ENCODE assay signal across 8 cellular contexts in genomic region chr1:40592107-40592773, GRCh38.
DNase-seq lines count a peak whose midpoint lies in the region; TF ChIP-seq lines count a peak whose summit lies in the region.

No MANE protein-coding gene starts in this region.

- H3K27ac ChIP-seq in Peyer's patch, result no peak overlapping the region

- intact Hi-C loops in Caco-2 (cut with micrococcal nuclease; ENCODE audit: unreplicated experiment), result loop anchor here (1.0 kb wide), 1 partner anchor 20 kb away; no protein-coding TSS in a partner anchor

- BruUV-seq in Caco-2 (replicated peaks; lab: Mats Ljungman, UMichigan), result no TSS peak

- no peak for TF ChIP-seq POLR2A in Peyer's patch (IDR thresholded peaks at IDR 0.05)

- H3K27ac Mint-ChIP-seq in Caco-2 (ENCODE audit: unreplicated experiment) (no peak overlapping the region), progenitor cell of endocrine pancreas (no peak overlapping the region)

- H3K9me3 Mint-ChIP-seq in Caco-2 (ENCODE audit: unreplicated experiment) (no peaks in the 10 kb centered on the region), progenitor cell of endocrine pancreas (ENCODE audit: low read depth) (no peaks in the 10 kb centered on the region)

- H3K27me3 Mint-ChIP-seq in Caco-2 (ENCODE audit: insufficient read depth, unreplicated experiment) (peaks cover 5% of the 10 kb centered on the region), progenitor cell of endocrine pancreas (peaks cover 16% of the 10 kb centered on the region)

- H3K4me3 ChIP-seq in Caco-2 (ENCODE audit: low read depth, low read length) (no peak overlapping the region), Peyer's patch (no peak overlapping the region)

- peak in 1 of 2 experiments; percentile 35 for DNase-seq in Caco-2
- DNase-seq in HT-29 (ENCODE audit: low spot score), result peak; percentile 73
- no peak for DNase-seq in Peyer's patch
- DNase-seq in fibroblast of gingiva (ENCODE audit: low read depth), result peak; percentile 13
- no peak for DNase-seq in progenitor cell of endocrine pancreas (ENCODE audit: low spot score, unreplicated experiment)
- DNase-seq in effector CD4-positive, alpha-beta T cell, result no peak
- no peak for DNase-seq in stimulated activated CD4-positive, alpha-beta T cell treated with anti-CD3 and anti-CD28 coated beads, Interleukin-1b, Interleukin-23, amount 100 ng/mL, for 48 hours
- no peak for DNase-seq in GM20000 (ENCODE audit: low spot score)

- H3K36me3 Mint-ChIP-seq in Caco-2 (ENCODE audit: insufficient read depth, unreplicated experiment) (no peaks in the 10 kb centered on the region), progenitor cell of endocrine pancreas (ENCODE audit: insufficient read depth) (no peaks in the 10 kb centered on the region)

- H3K4me1 ChIP-seq in Caco-2, result no peaks in the 10 kb centered on the region
- no peaks in the 10 kb centered on the region for H3K4me1 ChIP-seq in Peyer's patch

- no peaks in the 10 kb centered on the region for H3K36me3 ChIP-seq in Caco-2 (ENCODE audit: control insufficient read depth, insufficient read depth, low read length)
- no peaks in the 10 kb centered on the region for H3K36me3 ChIP-seq in Peyer's patch

- H3K27me3 ChIP-seq in Caco-2 (replicated peaks; ENCODE audit: control insufficient read depth, insufficient read depth, low read length) (no peaks in the 10 kb centered on the region), Peyer's patch (no peaks in the 10 kb centered on the region)

- H3K4me3 Mint-ChIP-seq in Caco-2 (ENCODE audit: unreplicated experiment), result no peak overlapping the region
- no peak overlapping the region for H3K4me3 Mint-ChIP-seq in progenitor cell of endocrine pancreas (ENCODE audit: low read depth)

- TF ChIP-seq CTCF in Caco-2 (IDR thresholded peaks at IDR 0.05; ENCODE audit: insufficient read depth in 1 of 2, low read depth in 1 of 2, low read length in 1 of 2, severe bottlenecking in 1 of 2, unreplicated experiment in 1 of 2) (peak; percentile 13 to 44), Peyer's patch (IDR thresholded peaks at IDR 0.05) (peak in 4 of 6 experiments; percentile 29 to 42 (median 35)), progenitor cell of endocrine pancreas (IDR thresholded peaks at IDR 0.05; ENCODE audit: unreplicated experiment) (peak; percentile 43), GM20000 (IDR thresholded peaks at IDR 0.05; ENCODE audit: extremely low read depth, missing control alignments) (no peak)

- H3K9me3 ChIP-seq in Caco-2, result no peaks in the 10 kb centered on the region
- no peaks in the 10 kb centered on the region for H3K9me3 ChIP-seq in Peyer's patch

- no peaks in the 10 kb centered on the region for H3K4me1 Mint-ChIP-seq in Caco-2 (ENCODE audit: low read depth, unreplicated experiment)
- H3K4me1 Mint-ChIP-seq in progenitor cell of endocrine pancreas (ENCODE audit: low read depth), result no peaks in the 10 kb centered on the region

- POLR2A ChIA-PET in Caco-2 (lab: Charles Lee), result no interaction called here

- CTCF ChIA-PET in Caco-2 (lab: Charles Lee), result interaction anchor here (0.7 kb wide), 1 partner anchor 75 kb away, joined by 3 read pairs; no protein-coding TSS in a partner anchor

Comparison
In these comparisons a context has a peak if more than half of its experiments do, and no peak if none do; other contexts are left out.
1. DNase-seq: peak in HT-29 (single experiment) and fibroblast of gingiva (single experiment); none in Peyer's patch (0 of 3), progenitor cell of endocrine pancreas (single experiment), effector CD4-positive, alpha-beta T cell (single experiment), stimulated activated CD4-positive, alpha-beta T cell treated with anti-CD3 and anti-CD28 coated beads, Interleukin-1b, Interleukin-23, amount 100 ng/mL, for 48 hours (single experiment) and GM20000 (single experiment).